16 cellular contexts compared by ENCODE assay signal in the genomic region with DNA sequence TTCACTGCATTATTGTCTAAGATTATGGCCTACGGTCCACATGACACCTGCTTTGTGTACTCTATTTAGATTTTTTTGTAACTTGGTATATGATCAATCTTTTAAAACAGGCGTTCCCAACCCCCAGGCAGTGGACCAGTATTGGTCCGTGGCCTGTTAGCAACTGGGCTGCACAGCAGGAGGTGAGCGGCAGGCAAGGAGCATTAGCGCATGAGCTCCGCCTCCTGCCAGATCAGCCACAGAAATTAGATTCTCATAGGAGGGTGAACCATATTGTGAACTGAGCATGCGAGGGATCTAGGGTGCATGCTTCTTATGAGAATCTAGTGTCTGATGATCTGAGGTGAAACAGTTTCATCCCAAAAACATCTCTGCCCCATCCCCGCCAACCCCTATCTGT.
DNase-seq lines count a peak whose midpoint lies in the region; ATAC-seq and TF ChIP-seq lines count a peak whose summit lies in the region.
"Had no signal": no experiment of that assay in that cellular context is flagged by ENCODE, and none has a peak within 500 bp of the region (broad histone marks: within the 10 kb centered on the region; RNA-seq: fewer than 3 reads in every experiment).

No MANE protein-coding gene starts in this region.

- POLR2A ChIA-PET in HEK293 (lab: Yijun Ruan, JAX): no interaction called here
- POLR2A ChIA-PET in activated CD8-positive, alpha-beta T cell treated with anti-CD3 and anti-CD28 coated beads for 36 hours (lab: Charles Lee): no interaction called here

- TF ChIP-seq CTCF in HEK293 (tag by site-specific recombination; IDR thresholded peaks at IDR 0.05) (no peak), endodermal cell (conservative IDR thresholded peaks at IDR 0.05) (no peak), neural progenitor cell (IDR thresholded peaks at IDR 0.05) (no peak)
- no peak for TF ChIP-seq CTCF in activated CD8-positive, alpha-beta T cell treated with anti-CD3 and anti-CD28 coated beads for 36 hours (IDR thresholded peaks at IDR 0.05)

- no peaks in the 10 kb centered on the region for H3F3A ChIP-seq in neural progenitor cell (ENCODE audit: low read depth)

- 82 to 90% methylated on average over 4 to 8 of the region's 8 CpGs for WGBS in endodermal cell (ENCODE audit: insufficient coverage in 1 of 2, insufficient read length in 1 of 2), 2 experiments

- H3K36me3 Mint-ChIP-seq in endodermal cell (ENCODE audit: low read depth) (no peaks in the 10 kb centered on the region), neural progenitor cell (no peaks in the 10 kb centered on the region)
- no peaks in the 10 kb centered on the region for H3K36me3 Mint-ChIP-seq in activated CD8-positive, alpha-beta T cell treated with anti-CD3 and anti-CD28 coated beads for 36 hours (ENCODE audit: low read depth)
- H3K36me3 Mint-ChIP-seq: CD4-positive, alpha-beta memory T cell had no signal

- no peaks in the 10 kb centered on the region for H4K20me1 ChIP-seq in neural progenitor cell (ENCODE audit: low read depth)

- intact Hi-C loops in activated CD8-positive, alpha-beta T cell treated with anti-CD3 and anti-CD28 coated beads for 36 hours (cut with micrococcal nuclease): no loop called here

- no peaks in the 10 kb centered on the region for H3K36me3 ChIP-seq in HEK293 (ENCODE audit: control insufficient read depth in 2 of 2, insufficient read depth in 1 of 2, low read length in 2 of 2)
- no peaks in the 10 kb centered on the region for H3K36me3 ChIP-seq in endodermal cell (ENCODE audit: control insufficient read depth, insufficient read depth, low read length)
- H3K36me3 ChIP-seq in neural progenitor cell: no peaks in the 10 kb centered on the region
- H3K36me3 ChIP-seq: BE2C had no signal

- peak; percentile 54 for DNase-seq in ELF-1 (ENCODE audit: low read depth, low spot score)
- DNase-seq in endodermal cell: peak; percentile 65
- DNase-seq in neural progenitor cell (ENCODE audit: low spot score): peak; percentile 40
- no peak for DNase-seq in NCI-H526 (lab: John Stamatoyannopoulos, UW)
- no peak for DNase-seq in AG08395 (ENCODE audit: low spot score)
- DNase-seq in activated CD8-positive, alpha-beta T cell treated with anti-CD3 and anti-CD28 coated beads for 36 hours: no peak
- DNase-seq: BE2C; CD4-positive, alpha-beta memory T cell; DMS153; DMS79 treated with DMSO at 0.1 percent for 48 hours; EL; GDM1 had no signal

- no peaks in the 10 kb centered on the region for H3K4me1 Mint-ChIP-seq in endodermal cell
- H3K4me1 Mint-ChIP-seq in neural progenitor cell: no peaks in the 10 kb centered on the region
- H3K4me1 Mint-ChIP-seq in activated CD8-positive, alpha-beta T cell treated with anti-CD3 and anti-CD28 coated beads for 36 hours (ENCODE audit: low read depth): no peaks in the 10 kb centered on the region
- H3K4me1 Mint-ChIP-seq: CD4-positive, alpha-beta memory T cell had no signal

- no peaks in the 10 kb centered on the region for H3K9me3 ChIP-seq in HEK293 (ENCODE audit: control insufficient read depth, insufficient read depth, low read depth, low read length)
- no peaks in the 10 kb centered on the region for H3K9me3 ChIP-seq in endodermal cell (ENCODE audit: control insufficient read depth, low read length)
- H3K9me3 ChIP-seq in neural progenitor cell (ENCODE audit: low read depth): no peaks in the 10 kb centered on the region
- H3K9me3 ChIP-seq: BE2C had no signal

- no peaks in the 10 kb centered on the region for H3K9me3 Mint-ChIP-seq in endodermal cell
- no peaks in the 10 kb centered on the region for H3K9me3 Mint-ChIP-seq in neural progenitor cell
- H3K9me3 Mint-ChIP-seq in activated CD8-positive, alpha-beta T cell treated with anti-CD3 and anti-CD28 coated beads for 36 hours: peaks cover 3% of the 10 kb centered on the region

- H3K27me3 ChIP-seq in endodermal cell (ENCODE audit: control insufficient read depth, insufficient read depth, low read length, poor library complexity, severe bottlenecking): no peaks in the 10 kb centered on the region
- H3K27me3 ChIP-seq in neural progenitor cell: no peaks in the 10 kb centered on the region

- H3K4me1 ChIP-seq in HEK293 (ENCODE audit: control insufficient read depth, insufficient read depth, low read length): no peaks in the 10 kb centered on the region
- H3K4me1 ChIP-seq in endodermal cell (ENCODE audit: control insufficient read depth, insufficient read depth, low read length): no peaks in the 10 kb centered on the region
- H3K4me1 ChIP-seq in neural progenitor cell: peaks cover under 1% of the 10 kb centered on the region
- H3K4me1 ChIP-seq: BE2C had no signal

- no peak for ATAC-seq in activated CD8-positive, alpha-beta T cell treated with anti-CD3 and anti-CD28 coated beads for 36 hours
- ATAC-seq: HepG2 had no signal

- no peaks in the 10 kb centered on the region for H3K79me2 ChIP-seq in neural progenitor cell (ENCODE audit: low read depth)

- H3K4me3 Mint-ChIP-seq in endodermal cell (no peak overlapping the region), neural progenitor cell (no peak overlapping the region)
- H3K4me3 Mint-ChIP-seq in activated CD8-positive, alpha-beta T cell treated with anti-CD3 and anti-CD28 coated beads for 36 hours: no peak overlapping the region
- H3K4me3 Mint-ChIP-seq: CD4-positive, alpha-beta memory T cell had no signal

- H3K4me2 ChIP-seq in neural progenitor cell: no peak overlapping the region
- H3K4me2 ChIP-seq: KMS-11 had no signal

- H3K27ac Mint-ChIP-seq in endodermal cell (no peak overlapping the region), neural progenitor cell (no peak overlapping the region)
- H3K27ac Mint-ChIP-seq in activated CD8-positive, alpha-beta T cell treated with anti-CD3 and anti-CD28 coated beads for 36 hours: no peak overlapping the region
- H3K27ac Mint-ChIP-seq: CD4-positive, alpha-beta memory T cell had no signal

- H3K27me3 Mint-ChIP-seq in endodermal cell (ENCODE audit: insufficient read depth) (no peaks in the 10 kb centered on the region), neural progenitor cell (ENCODE audit: insufficient read depth, low read depth) (peaks cover 3% of the 10 kb centered on the region)
- peaks cover 9% of the 10 kb centered on the region for H3K27me3 Mint-ChIP-seq in activated CD8-positive, alpha-beta T cell treated with anti-CD3 and anti-CD28 coated beads for 36 hours

- CTCF ChIA-PET in HEK293 (lab: Yijun Ruan, JAX): no interaction called here
- CTCF ChIA-PET in activated CD8-positive, alpha-beta T cell treated with anti-CD3 and anti-CD28 coated beads for 36 hours (lab: Charles Lee): no interaction called here

- H3K27ac ChIP-seq in HEK293 (ENCODE audit: extremely low read depth, low read depth, low read length): no peak overlapping the region
- no peak overlapping the region for H3K27ac ChIP-seq in endodermal cell (ENCODE audit: low read depth, low read length)
- H3K27ac ChIP-seq in neural progenitor cell: no peak overlapping the region
- H3K27ac ChIP-seq: C4-2B, KMS-11 had no signal

- H3K9ac ChIP-seq in endodermal cell (ENCODE audit: extremely low read depth, low read length, poor library complexity, severe bottlenecking) (no peak overlapping the region), neural progenitor cell (no peak overlapping the region)
- H3K9ac ChIP-seq: KMS-11 had no signal

- no peak overlapping the region for H3K4me3 ChIP-seq in HEK293 (ENCODE audit: low read depth, low read length)
- no peak overlapping the region for H3K4me3 ChIP-seq in endodermal cell (ENCODE audit: low read length)
- no peak overlapping the region for H3K4me3 ChIP-seq in neural progenitor cell

- H2AFZ ChIP-seq in neural progenitor cell (replicated peaks): no peak overlapping the region

TF ChIP-seq in HEK293, 187 proteins besides CTCF, POLR2A, EP300 and RAD21:
- TF ChIP-seq, protein P1, sequence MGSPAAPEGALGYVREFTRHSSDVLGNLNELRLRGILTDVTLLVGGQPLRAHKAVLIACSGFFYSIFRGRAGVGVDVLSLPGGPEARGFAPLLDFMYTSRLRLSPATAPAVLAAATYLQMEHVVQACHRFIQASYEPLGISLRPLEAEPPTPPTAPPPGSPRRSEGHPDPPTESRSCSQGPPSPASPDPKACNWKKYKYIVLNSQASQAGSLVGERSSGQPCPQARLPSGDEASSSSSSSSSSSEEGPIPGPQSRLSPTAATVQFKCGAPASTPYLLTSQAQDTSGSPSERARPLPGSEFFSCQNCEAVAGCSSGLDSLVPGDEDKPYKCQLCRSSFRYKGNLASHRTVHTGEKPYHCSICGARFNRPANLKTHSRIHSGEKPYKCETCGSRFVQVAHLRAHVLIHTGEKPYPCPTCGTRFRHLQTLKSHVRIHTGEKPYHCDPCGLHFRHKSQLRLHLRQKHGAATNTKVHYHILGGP (tag by site-specific recombination; IDR thresholded peaks at IDR 0.05): no peak
- TF ChIP-seq ZNF549 (tag by site-specific recombination; IDR thresholded peaks at IDR 0.05): peak; percentile 74
TF ChIP-seq in HEK293: peak in this region for 1.

Comparison
In these comparisons a context has a peak if more than half of its experiments do, and no peak if none do; other contexts are left out.
1. DNase-seq: peak in ELF-1 (single experiment), endodermal cell (single experiment) and neural progenitor cell (single experiment); none in NCI-H526 (0 of 2), AG08395 (single experiment) and activated CD8-positive, alpha-beta T cell treated with anti-CD3 and anti-CD28 coated beads for 36 hours (single experiment).